ENCODE assay signal across 16 cellular contexts in genomic region chr7:134101716-134102115, GRCh38.
"Had no signal": no experiment of that assay in that cellular context is flagged by ENCODE, and none has a peak within 500 bp of the region (broad histone marks: within the 10 kb centered on the region; RNA-seq: fewer than 3 reads in every experiment).

No MANE protein-coding gene starts in this region.

- H3K36me3 Mint-ChIP-seq: activated naive CD8-positive, alpha-beta T cell; brain had no signal

- H3K4me3 Mint-ChIP-seq: activated B cell treated with CpG ODN at 0.5 μM for 24 hours; activated naive CD8-positive, alpha-beta T cell; brain; central memory CD8-positive, alpha-beta T cell; naive thymus-derived CD4-positive, alpha-beta T cell had no signal

- H3K4me1 Mint-ChIP-seq: brain; central memory CD8-positive, alpha-beta T cell; naive thymus-derived CD4-positive, alpha-beta T cell had no signal

- H3K9ac ChIP-seq: parathyroid adenoma had no signal

- DNase-seq: activated B cell treated with CpG ODN at 0.5 μM for 24 hours; amygdala; cortex of kidney; effector memory CD4-positive, alpha-beta T cell; heart left ventricle; islet precursor cell; mammary epithelial cell; naive thymus-derived CD4-positive, alpha-beta T cell; small intestine had no signal

- H3K4me1 ChIP-seq: heart left ventricle, parathyroid adenoma, tibial nerve, vagina had no signal

- H3K9me3 Mint-ChIP-seq: activated B cell treated with CpG ODN at 0.5 μM for 24 hours; central memory CD8-positive, alpha-beta T cell had no signal

- H3K27ac Mint-ChIP-seq: activated B cell treated with CpG ODN at 0.5 μM for 24 hours; activated naive CD8-positive, alpha-beta T cell; brain had no signal

- H3K27me3 Mint-ChIP-seq: activated B cell treated with CpG ODN at 0.5 μM for 24 hours; activated naive CD8-positive, alpha-beta T cell; central memory CD8-positive, alpha-beta T cell; naive thymus-derived CD4-positive, alpha-beta T cell had no signal

- H3K27ac ChIP-seq: heart left ventricle, parathyroid adenoma, tibial nerve, vagina had no signal

- H3K4me3 ChIP-seq: heart left ventricle, tibial nerve, vagina had no signal

- H3K36me3 ChIP-seq: heart left ventricle, tibial nerve, vagina had no signal

- H3K27me3 ChIP-seq: heart left ventricle, tibial nerve, vagina had no signal

- ATAC-seq: heart left ventricle; left lobe of liver; naive thymus-derived CD4-positive, alpha-beta T cell had no signal

- H3K9me3 ChIP-seq: heart left ventricle, vagina had no signal
